Comparison of ENCODE assay signal across 1 cellular context in the genomic region with DNA sequence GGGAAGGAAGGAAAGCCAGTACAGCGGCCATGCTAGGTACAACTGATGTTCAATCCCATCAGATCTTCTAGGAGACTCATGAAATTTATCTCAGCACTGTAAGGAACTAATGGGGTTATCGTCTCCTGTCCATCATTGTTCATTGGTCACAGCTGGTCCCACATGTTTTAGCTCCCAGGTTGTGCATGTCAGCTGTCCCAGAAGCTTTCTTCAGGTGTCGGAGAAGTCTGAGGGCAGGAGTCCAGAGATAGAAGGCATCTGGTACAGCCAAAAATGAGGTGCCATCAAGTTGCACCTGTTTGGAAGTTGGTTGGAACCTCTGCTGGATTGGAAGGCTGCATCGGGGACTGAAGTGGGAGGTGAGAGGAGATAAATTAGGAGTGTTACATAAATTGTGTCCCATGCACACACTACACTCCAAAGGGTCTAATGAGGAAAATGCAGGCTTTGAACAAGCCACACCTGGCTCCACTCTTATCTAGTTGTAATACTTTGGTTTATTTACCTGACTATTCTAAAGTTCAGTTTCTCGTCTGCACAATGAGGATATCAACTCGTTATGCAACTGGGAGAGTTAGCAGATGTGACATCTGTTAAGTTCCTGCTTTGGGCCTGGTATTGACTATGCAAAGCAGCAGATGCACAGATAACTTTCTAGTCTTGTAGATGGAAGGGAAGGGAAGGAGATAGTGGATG.
A peak's percentile ranks its signal among the peaks of the same experiment; 100 is the strongest.
TF ChIP-seq lines count a peak whose summit lies in the region.

No MANE protein-coding gene starts in this region.

TF ChIP-seq in HepG2, 621 proteins besides CTCF, POLR2A, EP300 and RAD21 (continued from another document and continues in another):
- TF ChIP-seq, protein P1, sequence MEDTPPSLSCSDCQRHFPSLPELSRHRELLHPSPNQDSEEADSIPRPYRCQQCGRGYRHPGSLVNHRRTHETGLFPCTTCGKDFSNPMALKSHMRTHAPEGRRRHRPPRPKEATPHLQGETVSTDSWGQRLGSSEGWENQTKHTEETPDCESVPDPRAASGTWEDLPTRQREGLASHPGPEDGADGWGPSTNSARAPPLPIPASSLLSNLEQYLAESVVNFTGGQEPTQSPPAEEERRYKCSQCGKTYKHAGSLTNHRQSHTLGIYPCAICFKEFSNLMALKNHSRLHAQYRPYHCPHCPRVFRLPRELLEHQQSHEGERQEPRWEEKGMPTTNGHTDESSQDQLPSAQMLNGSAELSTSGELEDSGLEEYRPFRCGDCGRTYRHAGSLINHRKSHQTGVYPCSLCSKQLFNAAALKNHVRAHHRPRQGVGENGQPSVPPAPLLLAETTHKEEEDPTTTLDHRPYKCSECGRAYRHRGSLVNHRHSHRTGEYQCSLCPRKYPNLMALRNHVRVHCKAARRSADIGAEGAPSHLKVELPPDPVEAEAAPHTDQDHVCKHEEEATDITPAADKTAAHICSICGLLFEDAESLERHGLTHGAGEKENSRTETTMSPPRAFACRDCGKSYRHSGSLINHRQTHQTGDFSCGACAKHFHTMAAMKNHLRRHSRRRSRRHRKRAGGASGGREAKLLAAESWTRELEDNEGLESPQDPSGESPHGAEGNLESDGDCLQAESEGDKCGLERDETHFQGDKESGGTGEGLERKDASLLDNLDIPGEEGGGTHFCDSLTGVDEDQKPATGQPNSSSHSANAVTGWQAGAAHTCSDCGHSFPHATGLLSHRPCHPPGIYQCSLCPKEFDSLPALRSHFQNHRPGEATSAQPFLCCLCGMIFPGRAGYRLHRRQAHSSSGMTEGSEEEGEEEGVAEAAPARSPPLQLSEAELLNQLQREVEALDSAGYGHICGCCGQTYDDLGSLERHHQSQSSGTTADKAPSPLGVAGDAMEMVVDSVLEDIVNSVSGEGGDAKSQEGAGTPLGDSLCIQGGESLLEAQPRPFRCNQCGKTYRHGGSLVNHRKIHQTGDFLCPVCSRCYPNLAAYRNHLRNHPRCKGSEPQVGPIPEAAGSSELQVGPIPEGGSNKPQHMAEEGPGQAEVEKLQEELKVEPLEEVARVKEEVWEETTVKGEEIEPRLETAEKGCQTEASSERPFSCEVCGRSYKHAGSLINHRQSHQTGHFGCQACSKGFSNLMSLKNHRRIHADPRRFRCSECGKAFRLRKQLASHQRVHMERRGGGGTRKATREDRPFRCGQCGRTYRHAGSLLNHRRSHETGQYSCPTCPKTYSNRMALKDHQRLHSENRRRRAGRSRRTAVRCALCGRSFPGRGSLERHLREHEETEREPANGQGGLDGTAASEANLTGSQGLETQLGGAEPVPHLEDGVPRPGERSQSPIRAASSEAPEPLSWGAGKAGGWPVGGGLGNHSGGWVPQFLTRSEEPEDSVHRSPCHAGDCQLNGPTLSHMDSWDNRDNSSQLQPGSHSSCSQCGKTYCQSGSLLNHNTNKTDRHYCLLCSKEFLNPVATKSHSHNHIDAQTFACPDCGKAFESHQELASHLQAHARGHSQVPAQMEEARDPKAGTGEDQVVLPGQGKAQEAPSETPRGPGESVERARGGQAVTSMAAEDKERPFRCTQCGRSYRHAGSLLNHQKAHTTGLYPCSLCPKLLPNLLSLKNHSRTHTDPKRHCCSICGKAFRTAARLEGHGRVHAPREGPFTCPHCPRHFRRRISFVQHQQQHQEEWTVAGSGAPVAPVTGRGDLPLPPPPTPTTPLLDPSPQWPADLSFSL (CRISPR knock-in tag; IDR thresholded peaks at IDR 0.05) = peak; percentile 43; the same call in 1 of the 2 replicates
- TF ChIP-seq ZSCAN12 (CRISPR knock-in tag; IDR thresholded peaks at IDR 0.05) (no peak), ZNF101 (CRISPR knock-in tag; IDR thresholded peaks at IDR 0.05; ENCODE audit: borderline replicate concordance, low read depth) (no peak), TRIM24 (CRISPR knock-in tag; IDR thresholded peaks at IDR 0.05) (0 out of 2 replicates have a peak, but pooled peaks have one; percentile 54), JDP2 (CRISPR knock-in tag; IDR thresholded peaks at IDR 0.05; ENCODE audit: borderline replicate concordance) (no peak), DPF2 (CRISPR knock-in tag; IDR thresholded peaks at IDR 0.05; ENCODE audit: borderline replicate concordance, low read depth) (0 out of 2 replicates have a peak, but pooled peaks have one; percentile 19), ZNF598 (CRISPR knock-in tag; IDR thresholded peaks at IDR 0.05; ENCODE audit: borderline replicate concordance) (no peak), ZNF644 (CRISPR knock-in tag; IDR thresholded peaks at IDR 0.05; ENCODE audit: low read depth) (peak; percentile 12; the same call in 1 of the 2 replicates), KLF16 (CRISPR knock-in tag; IDR thresholded peaks at IDR 0.05) (no peak), FOXP1 (IDR thresholded peaks at IDR 0.05) (no peak), FOXP1 (CRISPR knock-in tag; IDR thresholded peaks at IDR 0.05) (peak; percentile 52; the same call in 1 of the 2 replicates), ZNF296 (CRISPR knock-in tag; conservative IDR thresholded peaks at IDR 0.05) (no peak), SKI (IDR thresholded peaks at IDR 0.05; ENCODE audit: partially characterized antibody) (peak; percentile 28), NBN (conservative IDR thresholded peaks at IDR 0.05) (no peak), BCL6 (CRISPR knock-in tag; IDR thresholded peaks at IDR 0.05) (0 out of 2 replicates have a peak, but pooled peaks have one; percentile 20), SRSF1 (optimal IDR thresholded peaks at IDR 0.05; ENCODE audit: low read depth, low read length) (no peak), LCORL (IDR thresholded peaks at IDR 0.05) (no peak), LCORL (CRISPR knock-in tag; IDR thresholded peaks at IDR 0.05) (peak; percentile 62; the same call in 1 of the 2 replicates), NFE2L1 (CRISPR knock-in tag; IDR thresholded peaks at IDR 0.05; ENCODE audit: borderline replicate concordance) (no peak), RXRB (CRISPR knock-in tag; IDR thresholded peaks at IDR 0.05; ENCODE audit: borderline replicate concordance) (peak; percentile 46; the same call in 1 of the 2 replicates), HNF4A (CRISPR knock-in tag; IDR thresholded peaks at IDR 0.05) (peak; percentile 67), XBP1 (CRISPR knock-in tag; IDR thresholded peaks at IDR 0.05) (no peak), MZF1 (CRISPR knock-in tag; IDR thresholded peaks at IDR 0.05; ENCODE audit: borderline replicate concordance) (no peak), MTF1 (CRISPR knock-in tag; IDR thresholded peaks at IDR 0.05) (no peak), RFX3 (CRISPR knock-in tag; IDR thresholded peaks at IDR 0.05) (no peak), ZSCAN29 (CRISPR knock-in tag; conservative IDR thresholded peaks at IDR 0.05) (no peak), PPARG (CRISPR knock-in tag; conservative IDR thresholded peaks at IDR 0.05) (0 out of 2 replicates have a peak, but pooled peaks have one; percentile 20), NFYB (CRISPR knock-in tag; IDR thresholded peaks at IDR 0.05) (no peak), ZNF674 (CRISPR knock-in tag; IDR thresholded peaks at IDR 0.05; ENCODE audit: low read depth) (no peak), SMAD1 (CRISPR knock-in tag; IDR thresholded peaks at IDR 0.05; ENCODE audit: borderline replicate concordance, low read depth) (no peak), MYNN (CRISPR knock-in tag; IDR thresholded peaks at IDR 0.05; ENCODE audit: low read depth) (no peak), FOXK1 (CRISPR knock-in tag; IDR thresholded peaks at IDR 0.05; ENCODE audit: borderline replicate concordance, low read depth) (no peak)
- TF ChIP-seq, protein P2, sequence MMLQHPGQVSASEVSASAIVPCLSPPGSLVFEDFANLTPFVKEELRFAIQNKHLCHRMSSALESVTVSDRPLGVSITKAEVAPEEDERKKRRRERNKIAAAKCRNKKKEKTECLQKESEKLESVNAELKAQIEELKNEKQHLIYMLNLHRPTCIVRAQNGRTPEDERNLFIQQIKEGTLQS (CRISPR knock-in tag; IDR thresholded peaks at IDR 0.05) = no peak
- TF ChIP-seq, protein P3, sequence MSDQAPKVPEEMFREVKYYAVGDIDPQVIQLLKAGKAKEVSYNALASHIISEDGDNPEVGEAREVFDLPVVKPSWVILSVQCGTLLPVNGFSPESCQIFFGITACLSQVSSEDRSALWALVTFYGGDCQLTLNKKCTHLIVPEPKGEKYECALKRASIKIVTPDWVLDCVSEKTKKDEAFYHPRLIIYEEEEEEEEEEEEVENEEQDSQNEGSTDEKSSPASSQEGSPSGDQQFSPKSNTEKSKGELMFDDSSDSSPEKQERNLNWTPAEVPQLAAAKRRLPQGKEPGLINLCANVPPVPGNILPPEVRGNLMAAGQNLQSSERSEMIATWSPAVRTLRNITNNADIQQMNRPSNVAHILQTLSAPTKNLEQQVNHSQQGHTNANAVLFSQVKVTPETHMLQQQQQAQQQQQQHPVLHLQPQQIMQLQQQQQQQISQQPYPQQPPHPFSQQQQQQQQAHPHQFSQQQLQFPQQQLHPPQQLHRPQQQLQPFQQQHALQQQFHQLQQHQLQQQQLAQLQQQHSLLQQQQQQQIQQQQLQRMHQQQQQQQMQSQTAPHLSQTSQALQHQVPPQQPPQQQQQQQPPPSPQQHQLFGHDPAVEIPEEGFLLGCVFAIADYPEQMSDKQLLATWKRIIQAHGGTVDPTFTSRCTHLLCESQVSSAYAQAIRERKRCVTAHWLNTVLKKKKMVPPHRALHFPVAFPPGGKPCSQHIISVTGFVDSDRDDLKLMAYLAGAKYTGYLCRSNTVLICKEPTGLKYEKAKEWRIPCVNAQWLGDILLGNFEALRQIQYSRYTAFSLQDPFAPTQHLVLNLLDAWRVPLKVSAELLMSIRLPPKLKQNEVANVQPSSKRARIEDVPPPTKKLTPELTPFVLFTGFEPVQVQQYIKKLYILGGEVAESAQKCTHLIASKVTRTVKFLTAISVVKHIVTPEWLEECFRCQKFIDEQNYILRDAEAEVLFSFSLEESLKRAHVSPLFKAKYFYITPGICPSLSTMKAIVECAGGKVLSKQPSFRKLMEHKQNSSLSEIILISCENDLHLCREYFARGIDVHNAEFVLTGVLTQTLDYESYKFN (CRISPR knock-in tag; conservative IDR thresholded peaks at IDR 0.05) = peak; percentile 68
- TF ChIP-seq, protein P4, sequence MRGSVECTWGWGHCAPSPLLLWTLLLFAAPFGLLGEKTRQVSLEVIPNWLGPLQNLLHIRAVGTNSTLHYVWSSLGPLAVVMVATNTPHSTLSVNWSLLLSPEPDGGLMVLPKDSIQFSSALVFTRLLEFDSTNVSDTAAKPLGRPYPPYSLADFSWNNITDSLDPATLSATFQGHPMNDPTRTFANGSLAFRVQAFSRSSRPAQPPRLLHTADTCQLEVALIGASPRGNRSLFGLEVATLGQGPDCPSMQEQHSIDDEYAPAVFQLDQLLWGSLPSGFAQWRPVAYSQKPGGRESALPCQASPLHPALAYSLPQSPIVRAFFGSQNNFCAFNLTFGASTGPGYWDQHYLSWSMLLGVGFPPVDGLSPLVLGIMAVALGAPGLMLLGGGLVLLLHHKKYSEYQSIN (CRISPR knock-in tag; IDR thresholded peaks at IDR 0.05; ENCODE audit: borderline replicate concordance) = no peak
- TF ChIP-seq, protein P5, sequence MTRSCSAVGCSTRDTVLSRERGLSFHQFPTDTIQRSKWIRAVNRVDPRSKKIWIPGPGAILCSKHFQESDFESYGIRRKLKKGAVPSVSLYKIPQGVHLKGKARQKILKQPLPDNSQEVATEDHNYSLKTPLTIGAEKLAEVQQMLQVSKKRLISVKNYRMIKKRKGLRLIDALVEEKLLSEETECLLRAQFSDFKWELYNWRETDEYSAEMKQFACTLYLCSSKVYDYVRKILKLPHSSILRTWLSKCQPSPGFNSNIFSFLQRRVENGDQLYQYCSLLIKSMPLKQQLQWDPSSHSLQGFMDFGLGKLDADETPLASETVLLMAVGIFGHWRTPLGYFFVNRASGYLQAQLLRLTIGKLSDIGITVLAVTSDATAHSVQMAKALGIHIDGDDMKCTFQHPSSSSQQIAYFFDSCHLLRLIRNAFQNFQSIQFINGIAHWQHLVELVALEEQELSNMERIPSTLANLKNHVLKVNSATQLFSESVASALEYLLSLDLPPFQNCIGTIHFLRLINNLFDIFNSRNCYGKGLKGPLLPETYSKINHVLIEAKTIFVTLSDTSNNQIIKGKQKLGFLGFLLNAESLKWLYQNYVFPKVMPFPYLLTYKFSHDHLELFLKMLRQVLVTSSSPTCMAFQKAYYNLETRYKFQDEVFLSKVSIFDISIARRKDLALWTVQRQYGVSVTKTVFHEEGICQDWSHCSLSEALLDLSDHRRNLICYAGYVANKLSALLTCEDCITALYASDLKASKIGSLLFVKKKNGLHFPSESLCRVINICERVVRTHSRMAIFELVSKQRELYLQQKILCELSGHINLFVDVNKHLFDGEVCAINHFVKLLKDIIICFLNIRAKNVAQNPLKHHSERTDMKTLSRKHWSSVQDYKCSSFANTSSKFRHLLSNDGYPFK (CRISPR knock-in tag; IDR thresholded peaks at IDR 0.05; ENCODE audit: borderline replicate concordance) = no peak
- TF ChIP-seq, protein P6, sequence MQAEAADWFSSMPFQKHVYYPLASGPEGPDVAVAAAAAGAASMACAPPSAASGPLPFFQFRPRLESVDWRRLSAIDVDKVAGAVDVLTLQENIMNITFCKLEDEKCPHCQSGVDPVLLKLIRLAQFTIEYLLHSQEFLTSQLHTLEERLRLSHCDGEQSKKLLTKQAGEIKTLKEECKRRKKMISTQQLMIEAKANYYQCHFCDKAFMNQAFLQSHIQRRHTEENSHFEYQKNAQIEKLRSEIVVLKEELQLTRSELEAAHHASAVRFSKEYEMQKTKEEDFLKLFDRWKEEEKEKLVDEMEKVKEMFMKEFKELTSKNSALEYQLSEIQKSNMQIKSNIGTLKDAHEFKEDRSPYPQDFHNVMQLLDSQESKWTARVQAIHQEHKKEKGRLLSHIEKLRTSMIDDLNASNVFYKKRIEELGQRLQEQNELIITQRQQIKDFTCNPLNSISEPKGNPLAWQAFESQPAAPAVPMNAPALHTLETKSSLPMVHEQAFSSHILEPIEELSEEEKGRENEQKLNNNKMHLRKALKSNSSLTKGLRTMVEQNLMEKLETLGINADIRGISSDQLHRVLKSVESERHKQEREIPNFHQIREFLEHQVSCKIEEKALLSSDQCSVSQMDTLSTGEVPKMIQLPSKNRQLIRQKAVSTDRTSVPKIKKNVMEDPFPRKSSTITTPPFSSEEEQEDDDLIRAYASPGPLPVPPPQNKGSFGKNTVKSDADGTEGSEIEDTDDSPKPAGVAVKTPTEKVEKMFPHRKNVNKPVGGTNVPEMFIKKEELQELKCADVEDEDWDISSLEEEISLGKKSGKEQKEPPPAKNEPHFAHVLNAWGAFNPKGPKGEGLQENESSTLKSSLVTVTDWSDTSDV (CRISPR knock-in tag; IDR thresholded peaks at IDR 0.05) = no peak
- TF ChIP-seq, protein P7, sequence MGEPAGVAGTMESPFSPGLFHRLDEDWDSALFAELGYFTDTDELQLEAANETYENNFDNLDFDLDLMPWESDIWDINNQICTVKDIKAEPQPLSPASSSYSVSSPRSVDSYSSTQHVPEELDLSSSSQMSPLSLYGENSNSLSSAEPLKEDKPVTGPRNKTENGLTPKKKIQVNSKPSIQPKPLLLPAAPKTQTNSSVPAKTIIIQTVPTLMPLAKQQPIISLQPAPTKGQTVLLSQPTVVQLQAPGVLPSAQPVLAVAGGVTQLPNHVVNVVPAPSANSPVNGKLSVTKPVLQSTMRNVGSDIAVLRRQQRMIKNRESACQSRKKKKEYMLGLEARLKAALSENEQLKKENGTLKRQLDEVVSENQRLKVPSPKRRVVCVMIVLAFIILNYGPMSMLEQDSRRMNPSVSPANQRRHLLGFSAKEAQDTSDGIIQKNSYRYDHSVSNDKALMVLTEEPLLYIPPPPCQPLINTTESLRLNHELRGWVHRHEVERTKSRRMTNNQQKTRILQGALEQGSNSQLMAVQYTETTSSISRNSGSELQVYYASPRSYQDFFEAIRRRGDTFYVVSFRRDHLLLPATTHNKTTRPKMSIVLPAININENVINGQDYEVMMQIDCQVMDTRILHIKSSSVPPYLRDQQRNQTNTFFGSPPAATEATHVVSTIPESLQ (CRISPR knock-in tag; conservative IDR thresholded peaks at IDR 0.05) = no peak
